Comparison of ENCODE assay signal across 1 cellular context in genomic region chr3:69433938-69434263, GRCh38.
TF ChIP-seq lines count a peak whose summit lies in the region.

No MANE protein-coding gene starts in this region.

TF ChIP-seq in GM12878, 131 proteins besides CTCF, POLR2A, EP300 and RAD21 (continued from another document):
- TF ChIP-seq ZNF687 (IDR thresholded peaks at IDR 0.05) (no peak), KAT2A (conservative IDR thresholded peaks at IDR 0.05; ENCODE audit: control insufficient read depth, low read depth, low read length) (no peak), JUNB (IDR thresholded peaks at IDR 0.05) (peak; percentile 44; the same call in 1 of the 2 replicates), RUNX3 (IDR thresholded peaks at IDR 0.05; ENCODE audit: low read length) (peak; percentile 2; the same call in 1 of the 2 replicates)
